Comparison of ENCODE assay signal across 1 cellular context in genomic region chr7:44665531-44666213, GRCh38.
TF ChIP-seq lines count a peak whose summit lies in the region.

No MANE protein-coding gene starts in this region.

TF ChIP-seq in HEK293, 187 proteins besides CTCF, POLR2A, EP300 and RAD21 (continued from another document):
- TF ChIP-seq ZNF398 (tag by site-specific recombination; IDR thresholded peaks at IDR 0.05) (no peak), ZFHX2 (tag by site-specific recombination; conservative IDR thresholded peaks at IDR 0.05) (no peak), ZNF248 (tag by site-specific recombination; IDR thresholded peaks at IDR 0.05) (no peak), ZNF558 (tag by site-specific recombination; IDR thresholded peaks at IDR 0.05) (no peak), ZNF423 (tag by site-specific recombination; IDR thresholded peaks at IDR 0.05) (no peak), PRDM2 (tag by site-specific recombination; IDR thresholded peaks at IDR 0.05; ENCODE audit: borderline replicate concordance) (no peak), ZNF157 (tag by site-specific recombination; IDR thresholded peaks at IDR 0.05) (no peak), ZBTB48 (tag by site-specific recombination; IDR thresholded peaks at IDR 0.05) (no peak)
